In the genomic region with DNA sequence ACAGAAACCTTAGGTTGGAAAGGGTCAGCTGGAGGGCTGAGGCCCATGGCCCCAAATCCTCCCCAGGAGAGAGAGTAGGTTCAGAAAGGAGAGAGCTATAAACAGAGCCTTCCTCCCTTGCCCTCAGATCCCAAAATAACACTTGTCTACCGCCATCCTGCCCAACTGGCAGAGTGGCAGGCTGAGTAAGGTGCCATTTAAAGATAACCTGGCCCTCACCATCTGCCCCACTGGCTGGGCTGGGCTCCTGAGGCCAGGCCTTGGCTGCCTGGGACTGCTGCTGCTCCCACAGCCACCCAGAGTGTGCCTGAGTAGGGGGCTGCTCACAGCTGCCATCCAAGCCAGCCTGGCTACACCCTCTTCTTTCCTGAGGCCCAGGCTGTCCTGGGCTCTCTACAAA, we compare ENCODE assay signal across 20 cellular contexts. TPM values are rescaled to one million over a fixed set of nuclear protein-coding genes. Genes with fewer than 3 reads are reported as not detected.
DNase-seq lines count a peak whose midpoint lies in the region; ATAC-seq and TF ChIP-seq lines count a peak whose summit lies in the region.
"Had no signal": no experiment of that assay in that cellular context is flagged by ENCODE, and none has a peak within 500 bp of the region (broad histone marks: within the 10 kb centered on the region; RNA-seq: fewer than 3 reads in every experiment).

No MANE protein-coding gene starts in this region.

- H3K4me3 ChIP-seq in right atrium auricular region (no peak overlapping the region), tibial artery (no peak overlapping the region)
- H3K4me3 ChIP-seq: GM12878, neural progenitor cell, right lobe of liver had no signal

- DNase-seq in activated effector memory CD4-positive, alpha-beta T cell treated with anti-CD3 and anti-CD28 coated beads, Interleukin-2, amount 50 U/mL, for 16 hours: peak; percentile 45
- no peak for DNase-seq in activated effector memory CD4-positive, alpha-beta T cell treated with Interleukin-2 at 50 U/mL for 16 hours
- DNase-seq in right atrium auricular region (ENCODE audit: low spot score): no peak
- DNase-seq in tibial artery: no peak
- DNase-seq in foreskin melanocyte: no peak
- DNase-seq in NCI-H748 treated with DMSO at 0.1 percent for 48 hours (lab: John Stamatoyannopoulos, UW): no peak
- DNase-seq: activated CD4-positive, alpha-beta T cell treated with anti-CD3 and anti-CD28 coated beads for 36 hours; activated CD8-positive, alpha-beta memory T cell treated with anti-CD3 and anti-CD28 coated beads, Interleukin-2, amount 50 U/mL, for 4 hours; activated naive CD4-positive, alpha-beta T cell treated with anti-CD3 and anti-CD28 coated beads for 36 hours; CD8-positive, alpha-beta T cell; H9; NCI-H187 treated with DMSO at 0.1 percent for 48 hours; NCI-H526 treated with DMSO at 0.1 percent for 48 hours; stimulated activated CD4-positive, alpha-beta T cell treated with anti-CD3 and anti-CD28 coated beads, Interleukin-4, amount 100 ng/mL, for 24 hours; T-helper 17 cell had no signal

- no peak for TF ChIP-seq CTCF in right atrium auricular region (IDR thresholded peaks at IDR 0.05)
- TF ChIP-seq CTCF in tibial artery (IDR thresholded peaks at IDR 0.05): no peak

- peak overlapping the region; percentile 59 for H3K27ac ChIP-seq in angular gyrus (ENCODE audit: low read depth, low read length)
- peak overlapping the region; percentile 80 to 89 for H3K27ac ChIP-seq in right atrium auricular region
- peak overlapping the region; percentile 54 to 60 for H3K27ac ChIP-seq in tibial artery
- H3K27ac ChIP-seq: neural progenitor cell, right lobe of liver had no signal

- no peaks in the 10 kb centered on the region for H3K36me3 ChIP-seq in right atrium auricular region
- no peaks in the 10 kb centered on the region for H3K36me3 ChIP-seq in tibial artery
- H3K36me3 ChIP-seq: neural progenitor cell, right lobe of liver had no signal

- no peaks in the 10 kb centered on the region for H3K27me3 ChIP-seq in right atrium auricular region
- no peaks in the 10 kb centered on the region for H3K27me3 ChIP-seq in tibial artery
- H3K27me3 ChIP-seq: right lobe of liver had no signal

- intact Hi-C loops in tibial artery (cut with DNase I; ENCODE audit: low total_unique reads): loop anchor here (10.0 kb wide), 1 partner anchor 260 kb away; a partner anchor contains a TSS

- H3K9me3 ChIP-seq in right atrium auricular region (no peaks in the 10 kb centered on the region), tibial artery (no peaks in the 10 kb centered on the region)
- H3K9me3 ChIP-seq: right lobe of liver had no signal

- peaks cover 0 to 62% of the 10 kb centered on the region in 2 donors for H3K4me1 ChIP-seq in right atrium auricular region
- H3K4me1 ChIP-seq in tibial artery: peaks cover 0 to 51% (median 40%) of the 10 kb centered on the region in 4 donors

- ATAC-seq in HG03442 (IDR thresholded peaks at IDR 0.05; ENCODE audit: unreplicated experiment): no peak
- ATAC-seq: CD8-positive, alpha-beta T cell; T-helper 17 cell had no signal

RNA-seq across cellular contexts. Expression of a gene that starts 4.2 kb away (rescaled TPM):
- total RNA-seq in right atrium auricular region: 100 to 1,000 TPM in 1 of 2 donors, 10 to 100 TPM in 1; 74.2 to 176 TPM
- total RNA-seq: CD8-positive, alpha-beta T cell; GM12878 had no signal

RNA-seq across cellular contexts. Expression of a gene that starts 55.5 kb away (rescaled TPM):
- total RNA-seq in right atrium auricular region: 10 to 100 TPM; 10.7 to 15.6 TPM
